In genomic region chr2:150859162-150859561, GRCh38 we compare ENCODE assay signal across 1 cellular context.
TF ChIP-seq lines count a peak whose summit lies in the region.

No MANE protein-coding gene starts in this region.

TF ChIP-seq in GM23338, 12 proteins besides CTCF, POLR2A, EP300 and RAD21 (continued from another document):
- TF ChIP-seq ZNF462 (CRISPR knock-in tag; IDR thresholded peaks at IDR 0.05), result no peak
- no peak for TF ChIP-seq REST (IDR thresholded peaks at IDR 0.05; ENCODE audit: unreplicated experiment)
- TF ChIP-seq CREB1 (CRISPR knock-in tag; IDR thresholded peaks at IDR 0.05; ENCODE audit: low read depth), result no peak
- TF ChIP-seq ZNF114 (CRISPR knock-in tag; IDR thresholded peaks at IDR 0.05), result no peak
- no peak for TF ChIP-seq ZNF331 (CRISPR knock-in tag; IDR thresholded peaks at IDR 0.05; ENCODE audit: low read depth)
- TF ChIP-seq JUNB (IDR thresholded peaks at IDR 0.05; ENCODE audit: unreplicated experiment), result no peak
- TF ChIP-seq, protein P1, sequence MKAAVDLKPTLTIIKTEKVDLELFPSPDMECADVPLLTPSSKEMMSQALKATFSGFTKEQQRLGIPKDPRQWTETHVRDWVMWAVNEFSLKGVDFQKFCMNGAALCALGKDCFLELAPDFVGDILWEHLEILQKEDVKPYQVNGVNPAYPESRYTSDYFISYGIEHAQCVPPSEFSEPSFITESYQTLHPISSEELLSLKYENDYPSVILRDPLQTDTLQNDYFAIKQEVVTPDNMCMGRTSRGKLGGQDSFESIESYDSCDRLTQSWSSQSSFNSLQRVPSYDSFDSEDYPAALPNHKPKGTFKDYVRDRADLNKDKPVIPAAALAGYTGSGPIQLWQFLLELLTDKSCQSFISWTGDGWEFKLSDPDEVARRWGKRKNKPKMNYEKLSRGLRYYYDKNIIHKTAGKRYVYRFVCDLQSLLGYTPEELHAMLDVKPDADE (IDR thresholded peaks at IDR 0.05), result no peak
- no peak for TF ChIP-seq NANOG (IDR thresholded peaks at IDR 0.05; ENCODE audit: borderline replicate concordance)
- no peak for TF ChIP-seq EZH2 (IDR thresholded peaks at IDR 0.05; ENCODE audit: low read depth, unreplicated experiment)
